In genomic region chr18:63241739-63242138, GRCh38 we compare ENCODE assay signal across 18 cellular contexts.
"Had no signal": no experiment of that assay in that cellular context is flagged by ENCODE, and none has a peak within 500 bp of the region (broad histone marks: within the 10 kb centered on the region; RNA-seq: fewer than 3 reads in every experiment).

No MANE protein-coding gene starts in this region.

- H3K9me3 ChIP-seq: adrenal gland, colonic mucosa, gastrocnemius medialis, heart right ventricle, left ventricle myocardium inferior, sigmoid colon, SK-N-SH had no signal

- ATAC-seq: gastrocnemius medialis; heart right ventricle; stimulated activated naive CD8-positive, alpha-beta T cell treated with anti-CD3 and anti-CD28 coated beads, Interleukin-15, Interleukin-2, amounts not matched to agents 100 U/mL and 50 U/mL, for 24 hours; WTC11 had no signal

- H3K27me3 ChIP-seq: adrenal gland, colonic mucosa, gastrocnemius medialis, heart right ventricle, sigmoid colon had no signal

- H3K4me3 Mint-ChIP-seq: activated CD4-positive, alpha-beta T cell treated with anti-CD3 and anti-CD28 coated beads, Interleukin-2, amount 10 ng/mL, durations not matched to agents 24 days and 14 days; T-helper 1 cell treated with Interleukin-12 subunit alpha and Interleukin-12 subunit beta and Interleukin-4 antibody, amounts not matched to agents 30 μg/mL and 1 μg/mL, for 36 hours; WTC11 had no signal

- H3K27ac Mint-ChIP-seq: progenitor cell of endocrine pancreas; T-helper 1 cell treated with Interleukin-12 subunit alpha and Interleukin-12 subunit beta and Interleukin-4 antibody, amounts not matched to agents 30 μg/mL and 1 μg/mL, for 36 hours; WTC11 had no signal

- H3K27ac ChIP-seq: colonic mucosa, heart right ventricle, left ventricle myocardium inferior, sigmoid colon had no signal

- H3K27me3 Mint-ChIP-seq: activated CD4-positive, alpha-beta T cell treated with anti-CD3 and anti-CD28 coated beads, Interleukin-2, amount 10 ng/mL, durations not matched to agents 24 days and 14 days; progenitor cell of endocrine pancreas had no signal

- DNase-seq: activated CD4-positive, alpha-beta T cell treated with anti-CD3 and anti-CD28 coated beads, Interleukin-2, amount 10 ng/mL, durations not matched to agents 24 days and 14 days; activated T-cell treated with anti-CD3 and anti-CD28 coated beads for 4 hours; adrenal gland; caudate nucleus; colonic mucosa; effector CD4-positive, alpha-beta T cell; gastrocnemius medialis; heart right ventricle; islet precursor cell; left ventricle myocardium inferior; sigmoid colon; SK-N-SH; stimulated activated CD4-positive, alpha-beta T cell treated with anti-CD3 and anti-CD28 coated beads, Interleukin-12 subunit alpha, Interleukin-12 subunit beta, amount 100 ng/mL, for 4 hours; stimulated activated CD4-positive, alpha-beta T cell treated with anti-CD3 and anti-CD28 coated beads, Interleukin-2, amount 100 ng/mL, for 48 hours; stimulated activated naive CD8-positive, alpha-beta T cell treated with anti-CD3 and anti-CD28 coated beads, Interleukin-15, Interleukin-2, amounts not matched to agents 100 U/mL and 50 U/mL, for 24 hours had no signal

- H3K36me3 Mint-ChIP-seq: WTC11 had no signal

- H3K4me3 ChIP-seq: adrenal gland, colonic mucosa, gastrocnemius medialis, heart right ventricle, left ventricle myocardium inferior, sigmoid colon had no signal

- H3K36me3 ChIP-seq: adrenal gland, colonic mucosa, gastrocnemius medialis, heart right ventricle, left ventricle myocardium inferior, sigmoid colon had no signal
